ENCODE assay signal across 9 cellular contexts in genomic region chr1:6027591-6027990, GRCh38. TPM values are rescaled to one million over a fixed set of nuclear protein-coding genes. Genes with fewer than 3 reads are reported as not detected.
A peak's percentile ranks its signal among the peaks of the same experiment; 100 is the strongest.
DNase-seq lines count a peak whose midpoint lies in the region; ATAC-seq and TF ChIP-seq lines count a peak whose summit lies in the region.
"Had no signal": no experiment of that assay in that cellular context is flagged by ENCODE, and none has a peak within 500 bp of the region (broad histone marks: within the 10 kb centered on the region; RNA-seq: fewer than 3 reads in every experiment).

No MANE protein-coding gene starts in this region.

- CTCF ChIA-PET in CD4-positive, alpha-beta T cell (lab: Charles Lee): interaction anchor here (0.6 to 1.0 kb wide), 4 partner anchors 9 to 168 kb away, joined by 3 to 4 read pairs (median 3); no protein-coding TSS in a partner anchor
- CTCF ChIA-PET in activated CD8-positive, alpha-beta T cell treated with anti-CD3 and anti-CD28 coated beads for 36 hours (lab: Charles Lee): interaction anchor here (1.0 to 1.2 kb wide), 2 partner anchors 33 to 35 kb away, joined by 3 to 4 read pairs; no protein-coding TSS in a partner anchor
- CTCF ChIA-PET in HEK293T (lab: Yijun Ruan, JAX): no interaction called here

- TF ChIP-seq CTCF in CD4-positive, alpha-beta T cell (IDR thresholded peaks at IDR 0.05): no peak
- TF ChIP-seq CTCF in activated CD8-positive, alpha-beta T cell treated with anti-CD3 and anti-CD28 coated beads for 36 hours (IDR thresholded peaks at IDR 0.05): no peak

- POLR2A ChIA-PET in CD4-positive, alpha-beta T cell (lab: Charles Lee): interaction anchor here (6.5 kb wide), 1 partner anchor 33 kb away, joined by 92 read pairs; the partner anchor contains the start of gene NPHP4
- POLR2A ChIA-PET in activated CD8-positive, alpha-beta T cell treated with anti-CD3 and anti-CD28 coated beads for 36 hours (lab: Charles Lee): interaction anchor here (0.6 to 5.9 kb wide), 8 partner anchors 8 to 436 kb away, joined by 3 to 55 read pairs (median 4); partner anchors contain the start of genes KCNAB2 and NPHP4
- POLR2A ChIA-PET in HEK293T (lab: Yijun Ruan, JAX): no interaction called here

- H3K27ac ChIP-seq in CD4-positive, alpha-beta T cell (ENCODE audit: low read depth, low read length): peak overlapping the region; percentile 95

- no peak for ATAC-seq in CD4-positive, alpha-beta T cell (ENCODE audit: poor library complexity)
- ATAC-seq in activated CD8-positive, alpha-beta T cell treated with anti-CD3 and anti-CD28 coated beads for 36 hours: peak; percentile 17
- ATAC-seq in naive B cell (ENCODE audit: low read depth in 2 of 2): no peak
- ATAC-seq in HG03354 (IDR thresholded peaks at IDR 0.05; ENCODE audit: poor library complexity, severe bottlenecking, unreplicated experiment): no peak
- no peak for ATAC-seq in HG02852 (IDR thresholded peaks at IDR 0.05; ENCODE audit: unreplicated experiment)

- no peak for DNase-seq in CD4-positive, alpha-beta T cell
- DNase-seq in KG1 (lab: John Stamatoyannopoulos, UW) (peak; percentile 79), naive B cell (no peak), EL (no peak), HEK293T (ENCODE audit: extremely low spot score) (no peak)
- peak; percentile 70 for DNase-seq in activated CD8-positive, alpha-beta T cell treated with anti-CD3 and anti-CD28 coated beads for 36 hours
- DNase-seq: MG63 had no signal

- no peaks in the 10 kb centered on the region for H3K27me3 ChIP-seq in CD4-positive, alpha-beta T cell (ENCODE audit: control insufficient read depth, insufficient read depth, low read length)
- H3K27me3 ChIP-seq: MG63 had no signal

- H3K27ac Mint-ChIP-seq in CD4-positive, alpha-beta T cell: peak overlapping the region; percentile 92
- peak overlapping the region; percentile 98 for H3K27ac Mint-ChIP-seq in activated CD8-positive, alpha-beta T cell treated with anti-CD3 and anti-CD28 coated beads for 36 hours
- peak overlapping the region; percentile 98 to 100 (median 98) for H3K27ac Mint-ChIP-seq in naive B cell

- H3K4me3 Mint-ChIP-seq in CD4-positive, alpha-beta T cell: peak overlapping the region; percentile 83
- H3K4me3 Mint-ChIP-seq in activated CD8-positive, alpha-beta T cell treated with anti-CD3 and anti-CD28 coated beads for 36 hours: peak overlapping the region; percentile 97
- H3K4me3 Mint-ChIP-seq in naive B cell: peak overlapping the region; percentile 78 to 95 (median 92)

- no peaks in the 10 kb centered on the region for H3K27me3 Mint-ChIP-seq in CD4-positive, alpha-beta T cell
- H3K27me3 Mint-ChIP-seq in activated CD8-positive, alpha-beta T cell treated with anti-CD3 and anti-CD28 coated beads for 36 hours: no peaks in the 10 kb centered on the region
- no peaks in the 10 kb centered on the region for H3K27me3 Mint-ChIP-seq in naive B cell

- intact Hi-C loops in CD4-positive, alpha-beta T cell (cut with DNase I, micrococcal nuclease): loop anchor here in 1 of 2 experiments (10.0 kb wide), 2 partner anchors 177 to 207 kb away; partner anchors contain the start of genes ICMT and RNF207
- intact Hi-C loops in activated CD8-positive, alpha-beta T cell treated with anti-CD3 and anti-CD28 coated beads for 36 hours (cut with micrococcal nuclease): loop anchor here (5.0 kb wide), 1 partner anchor 35 kb away; the partner anchor contains the start of gene NPHP4

- H3K9me3 ChIP-seq in CD4-positive, alpha-beta T cell (ENCODE audit: control insufficient read depth, low read length): no peaks in the 10 kb centered on the region
- H3K9me3 ChIP-seq: MG63 had no signal

- H3K4me1 Mint-ChIP-seq in CD4-positive, alpha-beta T cell (ENCODE audit: low read depth): peaks cover 60% of the 10 kb centered on the region
- H3K4me1 Mint-ChIP-seq in activated CD8-positive, alpha-beta T cell treated with anti-CD3 and anti-CD28 coated beads for 36 hours (ENCODE audit: low read depth): peaks cover 56% of the 10 kb centered on the region
- peaks cover 45 to 73% (median 71%) of the 10 kb centered on the region in 3 donors for H3K4me1 Mint-ChIP-seq in naive B cell

- H3K9me3 Mint-ChIP-seq in CD4-positive, alpha-beta T cell: no peaks in the 10 kb centered on the region
- H3K9me3 Mint-ChIP-seq in activated CD8-positive, alpha-beta T cell treated with anti-CD3 and anti-CD28 coated beads for 36 hours: no peaks in the 10 kb centered on the region
- H3K9me3 Mint-ChIP-seq in naive B cell: no peaks in the 10 kb centered on the region

- peaks cover 34% of the 10 kb centered on the region for H3K36me3 Mint-ChIP-seq in CD4-positive, alpha-beta T cell (ENCODE audit: low read depth)
- peaks cover 57% of the 10 kb centered on the region for H3K36me3 Mint-ChIP-seq in activated CD8-positive, alpha-beta T cell treated with anti-CD3 and anti-CD28 coated beads for 36 hours (ENCODE audit: low read depth)
- H3K36me3 Mint-ChIP-seq in naive B cell: no peaks in the 10 kb centered on the region

TF ChIP-seq in HEK293T, 16 proteins besides CTCF, POLR2A, EP300 and RAD21:
- TF ChIP-seq ZNF384 (IDR thresholded peaks at IDR 0.05) (no peak), FOXK2 (IDR thresholded peaks at IDR 0.05) (no peak), SUZ12 (IDR thresholded peaks at IDR 0.05) (no peak), SP1 (IDR thresholded peaks at IDR 0.05) (no peak), CTBP1 (IDR thresholded peaks at IDR 0.05; ENCODE audit: borderline replicate concordance) (no peak), ARNT (IDR thresholded peaks at IDR 0.05) (no peak), PKNOX1 (IDR thresholded peaks at IDR 0.05) (no peak)
TF ChIP-seq in HEK293T: peak in this region for 0.

RNA-seq across cellular contexts. Expression of gene KCNAB2, which starts 18.1 kb away (rescaled TPM):
- 100 to 1,000 TPM; 147 to 155 TPM for total RNA-seq in CD4-positive, alpha-beta T cell
- 100 to 1,000 TPM; 290 to 299 TPM for total RNA-seq in activated CD8-positive, alpha-beta T cell treated with anti-CD3 and anti-CD28 coated beads for 36 hours
- 10 to 100 TPM; 10.2 to 16.8 (median 13.9) TPM for polyA plus RNA-seq in naive B cell (ENCODE audit: low read depth in 6 of 6)

RNA-seq across cellular contexts. Expression of gene NPHP4, which starts 35.4 kb away (rescaled TPM):
- 1 to 10 TPM; 6.2 to 7.7 TPM for total RNA-seq in CD4-positive, alpha-beta T cell
- 10 to 100 TPM; 16.5 to 16.8 TPM for total RNA-seq in activated CD8-positive, alpha-beta T cell treated with anti-CD3 and anti-CD28 coated beads for 36 hours
- 1 to 10 TPM in 2 of 6 donors, under 1 TPM in 3, not detected in 1; 0.51 to 1.1 (median 0.68) TPM for polyA plus RNA-seq in naive B cell (ENCODE audit: low read depth in 6 of 6)

Comparison
In these comparisons a context has a peak if more than half of its experiments do, and no peak if none do; other contexts are left out.
1. DNase-seq: peak in KG1 (single experiment) and activated CD8-positive, alpha-beta T cell treated with anti-CD3 and anti-CD28 coated beads for 36 hours (single experiment); none in CD4-positive, alpha-beta T cell (0 of 10), naive B cell (single experiment), EL (single experiment) and HEK293T (single experiment).
2. Peak in every context shown above with its lines, with median percentiles within 50 percentile points of each other: H3K27ac Mint-ChIP-seq and H3K4me3 Mint-ChIP-seq.